ENCODE assay signal across 11 cellular contexts in the genomic region with DNA sequence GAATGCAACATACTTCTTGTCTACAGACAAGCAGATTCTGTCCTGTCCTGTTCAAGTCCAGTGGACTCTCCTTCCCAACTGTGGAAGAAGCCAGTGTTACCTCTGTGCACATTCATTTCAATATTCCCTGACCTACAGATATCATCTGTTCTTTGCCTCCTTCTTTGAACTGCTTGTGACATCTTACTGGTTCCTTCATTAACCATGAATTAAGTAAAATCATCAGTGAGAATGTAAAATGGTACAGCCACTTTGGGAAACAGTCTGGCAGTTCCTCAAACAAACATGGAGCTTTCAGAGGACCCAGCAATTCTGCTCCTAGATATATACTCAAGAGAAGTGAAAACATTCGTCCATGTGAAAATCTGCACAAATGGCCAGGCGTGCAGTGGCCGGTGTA. TPM values are rescaled to one million over a fixed set of nuclear protein-coding genes. Genes with fewer than 3 reads are reported as not detected.
"Had no signal": no experiment of that assay in that cellular context is flagged by ENCODE, and none has a peak within 500 bp of the region (broad histone marks: within the 10 kb centered on the region; RNA-seq: fewer than 3 reads in every experiment).

No MANE protein-coding gene starts in this region.

- H3K36me3 Mint-ChIP-seq: IgD-negative memory B cell had no signal

- DNase-seq: GM23248, GOT3, H7, KBM-7 had no signal

- H3K36me3 ChIP-seq: HAP-1 had no signal

- H3K9me3 ChIP-seq: HAP-1 had no signal

- H3K9me3 Mint-ChIP-seq: IgD-negative memory B cell had no signal

- H3K27ac Mint-ChIP-seq: IgD-negative memory B cell had no signal

- H3K4me3 ChIP-seq: GM23248, HAP-1 had no signal

- FAIRE-seq: HepG2 had no signal

- H3K27ac ChIP-seq: GM23248, HL-60 had no signal

- ATAC-seq: HCT116, HepG2 had no signal

RNA-seq across cellular contexts. Expression of gene SRARP, which starts 6.8 kb away (rescaled TPM):
- total RNA-seq: GM23248, H4, HT1080 had no signal

RNA-seq across cellular contexts. Expression of gene HSPB7, which starts 7.0 kb away (rescaled TPM):
- total RNA-seq: H4, HepG2, HT1080 had no signal

RNA-seq across cellular contexts. Expression of gene CLCNKA, which starts 11.0 kb away (rescaled TPM):
- total RNA-seq: GM23248, H4, HepG2, HT1080 had no signal

RNA-seq across cellular contexts. Expression of gene CLCNKB, which starts 32.7 kb away (rescaled TPM):
- total RNA-seq: GM23248, H4, HepG2, HT1080 had no signal
